ENCODE assay signal across 8 cellular contexts in genomic region chr6:31197559-31198305, GRCh38. TPM values are rescaled to one million over a fixed set of nuclear protein-coding genes. Genes with fewer than 3 reads are reported as not detected.
DNase-seq lines count a peak whose midpoint lies in the region; ATAC-seq and TF ChIP-seq lines count a peak whose summit lies in the region.

No MANE protein-coding gene starts in this region.

- dilution Hi-C loops in IMR-90 (cut with HindIII; ENCODE audit: low sequenced_read_pairs, unreplicated experiment): no loop called here

- H3K4me3 ChIP-seq in IMR-90 (ENCODE audit: insufficient read depth, low read depth, low read length): peak overlapping the region; percentile 91
- peak overlapping the region; percentile 41 to 59 for H3K4me3 ChIP-seq in esophagus (ENCODE audit: low read depth in 1 of 2, low read length in 2 of 2)
- peak overlapping the region; percentile 80 to 93 for H3K4me3 ChIP-seq in muscle layer of colon (ENCODE audit: low read depth in 1 of 2, low read length in 2 of 2)

- H2BK120ac ChIP-seq in IMR-90 (ENCODE audit: low read depth, low read length): peak overlapping the region; percentile 83

- intact Hi-C loops in Calu3 (cut with micrococcal nuclease; ENCODE audit: unreplicated experiment) (loop anchor here (1.0 kb wide), 1 partner anchor 170 kb away; no protein-coding TSS in a partner anchor), IMR-90 (cut with micrococcal nuclease) (loop anchor here (1.0 to 10.0 kb wide), 4 partner anchors 75 to 283 kb away; partner anchors contain the start of genes HLA-C and VARS2)

- H2AK5ac ChIP-seq in IMR-90 (ENCODE audit: low read depth, low read length): peak overlapping the region; percentile 87

- in situ Hi-C loops in IMR-90 (cut with MboI; ENCODE audit: low sequenced_read_pairs): loop anchor here (5.0 kb wide), 1 partner anchor 170 kb away; no protein-coding TSS in a partner anchor

- H4K91ac ChIP-seq in IMR-90 (ENCODE audit: insufficient read depth, low read depth, low read length): peak overlapping the region; percentile 90

- H2AFZ ChIP-seq in IMR-90 (replicated peaks; ENCODE audit: low read length, poor library complexity): peak overlapping the region; percentile 92

- H3K4me1 ChIP-seq in IMR-90 (ENCODE audit: control insufficient read depth, insufficient read depth, low read length) (peaks cover under 1% of the 10 kb centered on the region; the same call in 1 of the 2 replicates), esophagus (ENCODE audit: control insufficient read depth in 2 of 2, insufficient read depth in 2 of 2, low read length in 1 of 2) (peaks cover 3% of the 10 kb centered on the region in 2 donors), muscle layer of colon (ENCODE audit: insufficient read depth, low read length) (peaks cover 4% of the 10 kb centered on the region)

- POLR2A ChIA-PET in IMR-90 (lab: Charles Lee; ENCODE audit: unreplicated experiment): interaction anchor here (0.7 kb wide), 1 partner anchor 157 kb away, joined by 4 read pairs; no protein-coding TSS in a partner anchor

- BruUV-seq in Calu3 (replicated peaks; lab: Mats Ljungman, UMichigan) (TSS peak; percentile 87), IMR-90 (replicated peaks; lab: Mats Ljungman, UMichigan) (no TSS peak)

- H2AK9ac ChIP-seq in IMR-90 (replicated peaks; ENCODE audit: low read depth, low read length, poor library complexity): peak overlapping the region; percentile 96

- H3K27ac Mint-ChIP-seq in Calu3 (ENCODE audit: unreplicated experiment): peak overlapping the region; percentile 33

- H3K14ac ChIP-seq in IMR-90 (replicated peaks; ENCODE audit: low read depth, low read length): peak overlapping the region; percentile 85

- TF ChIP-seq RAD21 in IMR-90 (IDR thresholded peaks at IDR 0.05; ENCODE audit: low read length): no peak

- TF ChIP-seq CTCF in Calu3 (IDR thresholded peaks at IDR 0.05; ENCODE audit: unreplicated experiment) (no peak), IMR-90 (conservative IDR thresholded peaks at IDR 0.05; ENCODE audit: low read depth, low read length) (no peak)

- peaks cover 45% of the 10 kb centered on the region for H3K36me3 Mint-ChIP-seq in Calu3 (ENCODE audit: insufficient read depth, unreplicated experiment)

- H3K9ac ChIP-seq in IMR-90 (ENCODE audit: low read depth, low read length) (peak overlapping the region; percentile 75), muscle layer of colon (ENCODE audit: low read length) (peak overlapping the region; percentile 80)

- peak overlapping the region; percentile 96 for H3K4me2 ChIP-seq in IMR-90 (ENCODE audit: low read depth, low read length)

- 0% methylated on average over 18 of the region's 45 CpGs; no CpG with 5 or more reads in 1 of the 2 experiments for WGBS in IMR-90 (ENCODE audit: extremely low coverage in 2 of 2, insufficient read length in 1 of 2), 2 experiments
- 0% methylated on average over 43 to 45 of the region's 45 CpGs for WGBS in esophagus, 2 donors

- H2BK15ac ChIP-seq in IMR-90 (ENCODE audit: low read depth, low read length): peak overlapping the region; percentile 78; the same call in 2 of the 3 replicates

- peak overlapping the region; percentile 94 for H3K56ac ChIP-seq in IMR-90 (ENCODE audit: extremely low read depth, insufficient read depth, low read length)

- H3K18ac ChIP-seq in IMR-90 (ENCODE audit: low read depth, low read length): peak overlapping the region; percentile 36

- no peak overlapping the region for H2BK20ac ChIP-seq in IMR-90 (ENCODE audit: low read depth, low read length)

- H3K4ac ChIP-seq in IMR-90 (ENCODE audit: low read depth, low read length): peak overlapping the region; percentile 94

- peak; percentile 95 for DNase-seq in Calu3
- DNase-seq in IMR-90: peak; percentile 72
- peak; percentile 82 for DNase-seq in OCI-M2 (lab: John Stamatoyannopoulos, UW; ENCODE audit: unreplicated experiment)
- DNase-seq in activated T-cell treated with anti-CD3 and anti-CD28 coated beads for 48 hours (ENCODE audit: low read depth): peak; percentile 87
- DNase-seq in stimulated activated CD8-positive, alpha-beta memory T cell treated with anti-CD3 and anti-CD28 coated beads, Interleukin-7, amount 100 ng/mL, for 1 hour (ENCODE audit: low read depth in 2 of 2): peak; percentile 87 to 91

- ATAC-seq in GM21528 (IDR thresholded peaks at IDR 0.05; ENCODE audit: low FRiP score, unreplicated experiment): peak; percentile 71
- ATAC-seq in IMR-90 (ENCODE audit: low read depth): peak; percentile 90

- H3K27ac ChIP-seq in IMR-90 (ENCODE audit: insufficient read depth, low read length): peak overlapping the region; percentile 87
- peak overlapping the region; percentile 94 for H3K27ac ChIP-seq in esophagus (ENCODE audit: low read depth in 2 of 2, low read length in 1 of 2)
- peak overlapping the region; percentile 95 for H3K27ac ChIP-seq in muscle layer of colon (ENCODE audit: low read depth, low read length)

- peak overlapping the region; percentile 76 for H2BK5ac ChIP-seq in IMR-90 (ENCODE audit: low read depth, low read length, poor library complexity, severe bottlenecking)

- CTCF ChIA-PET in Calu3 (lab: Charles Lee): interaction anchor here (0.6 to 3.5 kb wide), 4 partner anchors 30 to 181 kb away, joined by 3 to 77 read pairs (median 4); no protein-coding TSS in a partner anchor
- CTCF ChIA-PET in IMR-90 (lab: Yijun Ruan, JAX): interaction anchor here (1.3 to 1.9 kb wide), 3 partner anchors 39 to 172 kb away, joined by 3 to 6 read pairs (median 5); partner anchors contain the start of gene TCF19

- no peaks in the 10 kb centered on the region for H4K20me1 ChIP-seq in IMR-90 (ENCODE audit: insufficient read depth, low read length)

- H3K9me3 ChIP-seq in IMR-90 (ENCODE audit: control insufficient read depth, insufficient read depth, low read length): peaks cover 2% of the 10 kb centered on the region; the same call in 1 of the 2 replicates
- H3K9me3 ChIP-seq in esophagus (ENCODE audit: control insufficient read depth in 2 of 2, insufficient read depth in 1 of 2, low read depth in 1 of 2, low read length in 1 of 2): peaks cover 0 to 3% of the 10 kb centered on the region in 2 donors
- H3K9me3 ChIP-seq in muscle layer of colon (ENCODE audit: low read length): no peaks in the 10 kb centered on the region

- peaks cover 3% of the 10 kb centered on the region for H3K9me3 Mint-ChIP-seq in Calu3 (ENCODE audit: low read depth, unreplicated experiment)

- 0 out of 2 replicates have a peak, but pooled peaks cover 5% of the 10 kb centered on the region for H3K9me1 ChIP-seq in IMR-90 (ENCODE audit: insufficient read depth, low read length)

- TF ChIP-seq POLR2A in IMR-90 (IDR thresholded peaks at IDR 0.05; ENCODE audit: low read depth, low read length): peak; percentile 59; the same call in 1 of the 2 replicates

- H3K27me3 ChIP-seq in IMR-90 (ENCODE audit: control insufficient read depth, insufficient read depth, low read length): no peaks in the 10 kb centered on the region
- H3K27me3 ChIP-seq in esophagus (ENCODE audit: control insufficient read depth in 1 of 2, insufficient read depth in 2 of 2, low read length in 2 of 2): no peaks in the 10 kb centered on the region
- H3K27me3 ChIP-seq in muscle layer of colon (ENCODE audit: control insufficient read depth in 1 of 2, insufficient read depth in 2 of 2, low read length in 2 of 2): no peaks in the 10 kb centered on the region

- H3K79me1 ChIP-seq in IMR-90 (ENCODE audit: low read depth in 1 of 2, low read length in 2 of 2): peaks cover 13 to 33% of the 10 kb centered on the region in 2 experiments; a peak in 3 of 4 replicates

- H4K5ac ChIP-seq in IMR-90 (ENCODE audit: low read depth, low read length): peak overlapping the region; percentile 22

- H3K36me3 ChIP-seq in IMR-90 (ENCODE audit: control insufficient read depth, insufficient read depth, low read length): 0 out of 2 replicates have a peak, but pooled peaks cover 1% of the 10 kb centered on the region
- H3K36me3 ChIP-seq in esophagus (ENCODE audit: control insufficient read depth in 2 of 2, insufficient read depth in 2 of 2, low read length in 1 of 2): no peaks in the 10 kb centered on the region
- H3K36me3 ChIP-seq in muscle layer of colon (ENCODE audit: insufficient read depth, low read length): no peaks in the 10 kb centered on the region

- H3K4me1 Mint-ChIP-seq in Calu3 (ENCODE audit: low read depth, unreplicated experiment): peaks cover 61% of the 10 kb centered on the region

- H3K27me3 Mint-ChIP-seq in Calu3 (ENCODE audit: unreplicated experiment): no peaks in the 10 kb centered on the region

- peak overlapping the region; percentile 76 to 91 for H4K8ac ChIP-seq in IMR-90 (ENCODE audit: low read depth in 2 of 2, low read length in 2 of 2)

- peak overlapping the region; percentile 87 for H3K23ac ChIP-seq in IMR-90 (ENCODE audit: low read depth, low read length)

- peak overlapping the region; percentile 88 for H3K4me3 Mint-ChIP-seq in Calu3 (ENCODE audit: low read depth, unreplicated experiment)

TF ChIP-seq in IMR-90, 13 proteins besides CTCF, POLR2A, EP300 and RAD21:
- TF ChIP-seq MXI1 (IDR thresholded peaks at IDR 0.05; ENCODE audit: borderline replicate concordance, low read depth, low read length): no peak
- peak; percentile 15; the same call in 1 of the 2 replicates for TF ChIP-seq MAZ (IDR thresholded peaks at IDR 0.05; ENCODE audit: borderline replicate concordance, low read depth, low read length)

RNA-seq across cellular contexts. Expression of gene POU5F1, which starts 27.2 kb away (rescaled TPM):
- total RNA-seq in Calu3 (2022) (25.7 and 32.7 TPM in 2 replicates), IMR-90 (2012; rRNA removed) (not detected in 2 replicates)
- polyA plus RNA-seq in IMR-90 (2012; rRNA removed) (not detected in 2 replicates), esophagus (under 1 TPM; 0.55 to 0.59 TPM)
- not detected in 2 replicates for polyA plus RNA-seq in IMR-90 (2012; cell fraction: cytosol; rRNA removed)
- polyA plus RNA-seq in IMR-90 (2012; cell fraction: nucleus; rRNA removed; ENCODE audit: low replicate concordance): 0.28 TPM in 1 of 2 replicates, not detected in the other

RNA-seq across cellular contexts. Expression of gene TCF19, which starts 39.3 kb away (rescaled TPM):
- total RNA-seq in Calu3 (2022) (43.2 and 49.5 TPM in 2 replicates), IMR-90 (2012; rRNA removed) (14.2 and 14.4 TPM in 2 replicates)
- polyA plus RNA-seq in IMR-90 (2012; rRNA removed) (13.1 and 15.1 TPM in 2 replicates), esophagus (10 to 100 TPM; 10.3 to 11.0 TPM)
- 10.2 and 10.6 TPM in 2 replicates for polyA plus RNA-seq in IMR-90 (2012; cell fraction: cytosol; rRNA removed)
- polyA plus RNA-seq in IMR-90 (2012; cell fraction: nucleus; rRNA removed; ENCODE audit: low replicate concordance): 9.1 and 19.5 TPM in 2 replicates

RNA-seq across cellular contexts. Expression of gene CCHCR1, which starts 40.1 kb away (rescaled TPM):
- total RNA-seq in Calu3 (2022) (95.2 and 105 TPM in 2 replicates), IMR-90 (2012; rRNA removed) (16.1 and 22.0 TPM in 2 replicates)
- polyA plus RNA-seq in IMR-90 (2012; rRNA removed) (13.1 and 14.2 TPM in 2 replicates), esophagus (10 to 100 TPM; 10.5 to 15.4 TPM)
- polyA plus RNA-seq in IMR-90 (2012; cell fraction: cytosol; rRNA removed): 7.8 and 11.6 TPM in 2 replicates
- 45.9 and 57.1 TPM in 2 replicates for polyA plus RNA-seq in IMR-90 (2012; cell fraction: nucleus; rRNA removed; ENCODE audit: low replicate concordance)

RNA-seq across cellular contexts. Expression of gene PSORS1C2, which starts 58.9 kb away (rescaled TPM):
- total RNA-seq in Calu3 (2022) (not detected in 2 replicates), IMR-90 (2012; rRNA removed) (not detected in 2 replicates)
- polyA plus RNA-seq in IMR-90 (2012; rRNA removed) (not detected in 2 replicates), esophagus (under 1 TPM; 0.22 to 0.81 TPM)
- not detected in 2 replicates for polyA plus RNA-seq in IMR-90 (2012; cell fraction: cytosol; rRNA removed)
- polyA plus RNA-seq in IMR-90 (2012; cell fraction: nucleus; rRNA removed; ENCODE audit: low replicate concordance): 0.09 TPM in 1 of 2 replicates, not detected in the other

Comparison
In these comparisons a context has a peak if more than half of its experiments do, and no peak if none do; other contexts are left out.
1. Peak in every context shown above with its lines: DNase-seq, ATAC-seq, H3K4me3 ChIP-seq and H3K27ac ChIP-seq.
2. RNA of gene POU5F1, which starts 27.2 kb away (total RNA-seq): 25.7 to 32.7 TPM in Calu3; not detected in IMR-90; every median in the first group is over 10 times any median in the second.